8 cellular contexts compared by ENCODE assay signal in the genomic region with DNA sequence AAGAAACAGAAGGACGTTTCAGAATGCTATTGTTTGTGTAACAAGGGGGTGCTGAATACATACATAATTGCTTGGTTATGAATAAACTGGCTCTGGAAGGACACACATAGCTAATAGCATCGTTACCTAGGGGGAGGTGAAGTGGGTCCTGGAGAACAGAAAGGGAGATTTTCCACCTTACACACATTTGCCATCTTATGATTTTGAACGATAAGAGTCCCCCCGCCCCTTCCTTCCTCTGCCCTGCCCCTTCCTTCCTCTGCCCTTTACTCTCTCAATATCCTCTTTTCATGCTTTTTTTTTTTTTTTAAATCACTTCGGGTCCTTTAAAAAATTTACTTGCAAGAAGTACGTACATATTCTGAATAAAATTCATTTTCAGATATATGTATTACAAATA. TPM values are rescaled to one million over a fixed set of nuclear protein-coding genes. Genes with fewer than 3 reads are reported as not detected.
DNase-seq lines count a peak whose midpoint lies in the region; ATAC-seq lines count a peak whose summit lies in the region.

No MANE protein-coding gene starts in this region.

- H3K9me3 ChIP-seq in HUES64 (ENCODE audit: insufficient read depth, low read depth, low read length) = no peaks in the 10 kb centered on the region
- no peaks in the 10 kb centered on the region for H3K9me3 ChIP-seq in effector memory CD4-positive, alpha-beta T cell (ENCODE audit: control insufficient read depth, low read length)

- H3K4me1 ChIP-seq in HUES64 (ENCODE audit: insufficient read depth, low read length) = peaks cover 23% of the 10 kb centered on the region
- peaks cover 12% of the 10 kb centered on the region for H3K4me1 ChIP-seq in effector memory CD4-positive, alpha-beta T cell (ENCODE audit: control insufficient read depth, insufficient read depth, low read length, poor library complexity, severe bottlenecking)

- H3K27ac ChIP-seq in HUES64 (ENCODE audit: low read depth, low read length) = no peak overlapping the region
- peak overlapping the region; percentile 93 for H3K27ac ChIP-seq in effector memory CD4-positive, alpha-beta T cell (ENCODE audit: insufficient read depth, low read length, poor library complexity, severe bottlenecking)

- H3K27me3 ChIP-seq in HUES64 (ENCODE audit: insufficient read depth, low read length) = no peaks in the 10 kb centered on the region
- H3K27me3 ChIP-seq in effector memory CD4-positive, alpha-beta T cell (replicated peaks; ENCODE audit: control insufficient read depth, insufficient read depth, low read length, poor library complexity, severe bottlenecking) = no peaks in the 10 kb centered on the region

- H3K9ac ChIP-seq in HUES64 (ENCODE audit: low read depth, low read length) = no peak overlapping the region

- 81% methylated on average over 4 of the region's 6 CpGs for WGBS in HUES64

- DNase-seq in UCSD-AML1 (lab: John Stamatoyannopoulos, UW; ENCODE audit: unreplicated experiment) (peak; percentile 47), NCI-H1048 (lab: John Stamatoyannopoulos, UW) (no peak), mesenteric fat pad (ENCODE audit: low spot score) (no peak), NCI-H446 (lab: John Stamatoyannopoulos, UW) (no peak)
- peak; percentile 52 to 70 (median 65) for DNase-seq in effector memory CD4-positive, alpha-beta T cell
- DNase-seq in stimulated activated CD8-positive, alpha-beta memory T cell treated with anti-CD3 and anti-CD28 coated beads, Interleukin-15, amount 100 ng/mL, for 1 hour (ENCODE audit: low read depth) = peak; percentile 37

- ATAC-seq in HG03469 (IDR thresholded peaks at IDR 0.05; ENCODE audit: unreplicated experiment) = no peak

- no peaks in the 10 kb centered on the region for H3K36me3 ChIP-seq in HUES64 (ENCODE audit: insufficient read depth, low read length)
- H3K36me3 ChIP-seq in effector memory CD4-positive, alpha-beta T cell (ENCODE audit: control insufficient read depth, insufficient read depth, low read length) = no peaks in the 10 kb centered on the region

- H3K4me3 ChIP-seq in HUES64 (ENCODE audit: low read length) = peak overlapping the region; percentile 82
- peak overlapping the region; percentile 88 for H3K4me3 ChIP-seq in effector memory CD4-positive, alpha-beta T cell (ENCODE audit: insufficient read depth, low read depth, low read length, poor library complexity, severe bottlenecking)

RNA-seq across cellular contexts. Expression of gene DHRS7B, which starts 0.9 kb away (rescaled TPM):
- 19.8 TPM for polyA plus RNA-seq in HUES64 (2013, experiment 1 of 2)
- polyA plus RNA-seq in HUES64 (2013, experiment 2 of 2) = 16.0 TPM
- 34.4 TPM for total RNA-seq in mesenteric fat pad

Comparison
In these comparisons a context has a peak if more than half of its experiments do, and no peak if none do; other contexts are left out.
1. DNase-seq: peak in UCSD-AML1 (single experiment), effector memory CD4-positive, alpha-beta T cell (3 of 3) and stimulated activated CD8-positive, alpha-beta memory T cell treated with anti-CD3 and anti-CD28 coated beads, Interleukin-15, amount 100 ng/mL, for 1 hour (single experiment); none in NCI-H1048 (single experiment), mesenteric fat pad (single experiment) and NCI-H446 (0 of 2).